Comparison of ENCODE assay signal across 11 cellular contexts in genomic region chr16:12090162-12090552, GRCh38.
DNase-seq lines count a peak whose midpoint lies in the region; ATAC-seq, FAIRE-seq and TF ChIP-seq lines count a peak whose summit lies in the region.
"Had no signal": no experiment of that assay in that cellular context is flagged by ENCODE, and none has a peak within 500 bp of the region (broad histone marks: within the 10 kb centered on the region; RNA-seq: fewer than 3 reads in every experiment).

No MANE protein-coding gene starts in this region.

- intact Hi-C loops in right lobe of liver (cut with DNase I) (loop anchor here in 1 of 2 donors (10.0 kb wide), 1 partner anchor 165 kb away; no protein-coding TSS in a partner anchor), HepG2 (cut with micrococcal nuclease; ENCODE audit: unreplicated experiment) (loop anchor here (10.0 kb wide), 1 partner anchor 255 kb away; no protein-coding TSS in a partner anchor)

- TF ChIP-seq POLR2A in right lobe of liver (IDR thresholded peaks at IDR 0.05) (no peak), HepG2 (IDR thresholded peaks at IDR 0.05; ENCODE audit: insufficient read depth in 1 of 2, low read depth in 2 of 2, low read length in 2 of 2) (no peak)

- no peak overlapping the region for H3K23ac ChIP-seq in mesenchymal stem cell (ENCODE audit: low read length in 2 of 2)

- no peaks in the 10 kb centered on the region for H4K20me1 ChIP-seq in HepG2 (ENCODE audit: insufficient read depth, low read length)

- no peak overlapping the region for H2BK15ac ChIP-seq in mesenchymal stem cell (ENCODE audit: low read depth, poor library complexity, severe bottlenecking)

- H2BK5ac ChIP-seq in mesenchymal stem cell (ENCODE audit: low read depth, low read length, poor library complexity, severe bottlenecking): no peak overlapping the region

- DNase-seq in right lobe of liver: peak in 2 of 3 donors; percentile 32 to 37
- DNase-seq in HepG2 (ENCODE audit: low spot score): no peak
- peak; percentile 9 for DNase-seq in dermis blood vessel endothelial cell
- DNase-seq in mesenchymal stem cell: no peak
- DNase-seq in caudate nucleus (lab: John Stamatoyannopoulos, UW): no peak
- DNase-seq: hippocampal formation, NCI-H1092 treated with DMSO at 0.1 percent for 48 hours had no signal

- ATAC-seq in right lobe of liver: no peak
- ATAC-seq in HepG2: no peak
- ATAC-seq in HG03520 (IDR thresholded peaks at IDR 0.05; ENCODE audit: unreplicated experiment): no peak
- no peak for ATAC-seq in GM18517 (IDR thresholded peaks at IDR 0.05; ENCODE audit: unreplicated experiment)

- H3K9ac ChIP-seq in HepG2 (ENCODE audit: insufficient read depth, low read depth, low read length) (no peak overlapping the region), mesenchymal stem cell (ENCODE audit: low read length) (peak overlapping the region; percentile 64)

- no TSS peak for BruUV-seq in HepG2 (replicated peaks; lab: Mats Ljungman, UMichigan)

- no peak overlapping the region for H3K4me2 ChIP-seq in HepG2 (ENCODE audit: low read depth, low read length)
- peak overlapping the region; percentile 66 for H3K4me2 ChIP-seq in mesenchymal stem cell (ENCODE audit: low read length, poor library complexity, severe bottlenecking)

- POLR2A ChIA-PET in HepG2 (lab: Yijun Ruan, JAX): no interaction called here

- no peak overlapping the region for H3K14ac ChIP-seq in mesenchymal stem cell (ENCODE audit: low read length in 2 of 2)

- in situ Hi-C loops in HepG2 (cut with HindIII; ENCODE audit: extremely low pct_ligation_motif_present, low pct_unique_long_range_greater_than_20kb): no loop called here

- H3K27me3 ChIP-seq in right lobe of liver (no peaks in the 10 kb centered on the region), HepG2 (ENCODE audit: control insufficient read depth in 1 of 2, insufficient read depth in 2 of 2, low read length in 2 of 2) (no peaks in the 10 kb centered on the region), mesenchymal stem cell (ENCODE audit: control insufficient read depth in 1 of 2, insufficient read depth in 1 of 2, low read length in 2 of 2) (no peaks in the 10 kb centered on the region)
- H3K27me3 ChIP-seq: pancreas had no signal

- no peaks in the 10 kb centered on the region for H3K36me3 ChIP-seq in right lobe of liver
- H3K36me3 ChIP-seq in HepG2 (replicated peaks in 1 of 2; ENCODE audit: control insufficient read depth in 1 of 2, insufficient read depth in 2 of 2, low read length in 2 of 2): no peaks in the 10 kb centered on the region
- H3K36me3 ChIP-seq in mesenchymal stem cell (ENCODE audit: control insufficient read depth in 1 of 2, insufficient read depth in 2 of 2, low read depth in 1 of 2, low read length in 2 of 2): peaks cover 0 to 22% of the 10 kb centered on the region in 2 experiments
- no peaks in the 10 kb centered on the region for H3K36me3 ChIP-seq in urinary bladder (ENCODE audit: insufficient read depth)
- H3K36me3 ChIP-seq: pancreas had no signal

- H3K27ac ChIP-seq in right lobe of liver (no peak overlapping the region), HepG2 (ENCODE audit: extremely low read length, insufficient read depth, low read length) (no peak overlapping the region), mesenchymal stem cell (ENCODE audit: low read length, poor library complexity, severe bottlenecking) (no peak overlapping the region), urinary bladder (ENCODE audit: low read depth) (peak overlapping the region; percentile 2), caudate nucleus (ENCODE audit: low read depth, low read length) (no peak overlapping the region)
- H3K27ac ChIP-seq: pancreas had no signal

- H3K4ac ChIP-seq in mesenchymal stem cell (ENCODE audit: low read depth in 1 of 2, low read length in 2 of 2): peak overlapping the region in 1 of 2 experiments; percentile 30

- H3K4me3 ChIP-seq in right lobe of liver (peak overlapping the region in 1 of 3 donors; percentile 4), HepG2 (replicated peaks in 1 of 3; ENCODE audit: insufficient read depth in 1 of 3, low read depth in 2 of 3, low read length in 3 of 3) (no peak overlapping the region), mesenchymal stem cell (ENCODE audit: insufficient read depth in 1 of 2, low read depth in 1 of 2, low read length in 2 of 2) (peak overlapping the region in 1 of 2 experiments; percentile 67), urinary bladder (ENCODE audit: low read depth, low read length) (no peak overlapping the region)
- H3K4me3 ChIP-seq: pancreas had no signal

- no peak for TF ChIP-seq CTCF in right lobe of liver (IDR thresholded peaks at IDR 0.05)
- no peak for TF ChIP-seq CTCF in HepG2 (CRISPR knock-in tag; IDR thresholded peaks at IDR 0.05)

- H2BK12ac ChIP-seq in mesenchymal stem cell (ENCODE audit: low read length in 2 of 2): no peak overlapping the region

- peaks cover 8% of the 10 kb centered on the region for H3K79me1 ChIP-seq in mesenchymal stem cell (replicated peaks; ENCODE audit: low read length, poor library complexity, severe bottlenecking)

- no peak overlapping the region for H4K91ac ChIP-seq in mesenchymal stem cell (ENCODE audit: low read length)

- CTCF ChIA-PET in HepG2 (lab: Yijun Ruan, JAX; ENCODE audit: low intra/inter-chr PET ratio, low total read pairs): interaction anchor here (0.7 kb wide), 1 partner anchor 141 kb away, joined by 3 read pairs; no protein-coding TSS in a partner anchor

- no peak overlapping the region for H2AK5ac ChIP-seq in mesenchymal stem cell (ENCODE audit: low read length, severe bottlenecking)

- peak overlapping the region; percentile 90 for H2BK120ac ChIP-seq in mesenchymal stem cell (ENCODE audit: low read depth, low read length)

- H3K79me2 ChIP-seq in HepG2 (ENCODE audit: insufficient read depth, low read length): no peaks in the 10 kb centered on the region

- 84% methylated on average over 8 of the region's 14 CpGs for WGBS in right lobe of liver (ENCODE audit: insufficient coverage, low coverage, low lambda C conversion rate, missing lambda C conversion rate)
- WGBS in HepG2 (ENCODE audit: low lambda C conversion rate): 82% methylated on average over 14 of the region's 14 CpGs
- 76% methylated on average over 14 of the region's 14 CpGs for WGBS in mesenchymal stem cell
- WGBS in urinary bladder: 68% methylated on average over 14 of the region's 14 CpGs

- peak overlapping the region in 1 of 2 experiments; percentile 89 for H3K18ac ChIP-seq in mesenchymal stem cell (ENCODE audit: low read depth in 1 of 2, low read length in 2 of 2)

- H4K8ac ChIP-seq in mesenchymal stem cell (ENCODE audit: low read length): no peak overlapping the region

- no peak for FAIRE-seq in HepG2 (lab: Jason Lieb, UNC)
- FAIRE-seq: pancreas had no signal

- TF ChIP-seq RAD21 in HepG2 (CRISPR knock-in tag; IDR thresholded peaks at IDR 0.05): no peak

- H3K9me3 ChIP-seq in right lobe of liver (no peaks in the 10 kb centered on the region), HepG2 (ENCODE audit: low read length) (no peaks in the 10 kb centered on the region), mesenchymal stem cell (ENCODE audit: control insufficient read depth, low read length) (no peaks in the 10 kb centered on the region)
- H3K9me3 ChIP-seq: pancreas had no signal

- H2AFZ ChIP-seq in HepG2 (ENCODE audit: low read length) (no peak overlapping the region), mesenchymal stem cell (ENCODE audit: low read depth, low read length) (no peak overlapping the region)

- peaks cover 0 to under 1% (median 0%) of the 10 kb centered on the region in 4 donors for H3K4me1 ChIP-seq in right lobe of liver
- peaks cover 28% of the 10 kb centered on the region for H3K4me1 ChIP-seq in HepG2 (ENCODE audit: insufficient read depth, low read length)
- H3K4me1 ChIP-seq in mesenchymal stem cell (ENCODE audit: control insufficient read depth, insufficient read depth, low read depth, low read length): peaks cover 25% of the 10 kb centered on the region
- no peaks in the 10 kb centered on the region for H3K4me1 ChIP-seq in urinary bladder (ENCODE audit: insufficient read depth)
- H3K4me1 ChIP-seq: pancreas had no signal

- TF ChIP-seq EP300 in HepG2 (IDR thresholded peaks at IDR 0.05; ENCODE audit: low read depth in 2 of 2, low read length in 2 of 2): no peak
- TF ChIP-seq EP300 in HepG2 (CRISPR knock-in tag; IDR thresholded peaks at IDR 0.05; ENCODE audit: borderline replicate concordance): no peak

TF ChIP-seq in HepG2, 621 proteins besides CTCF, POLR2A, EP300 and RAD21 (continues in another document):
- TF ChIP-seq ZNF224 (CRISPR knock-in tag; IDR thresholded peaks at IDR 0.05) (no peak), NR2C2 (CRISPR knock-in tag; IDR thresholded peaks at IDR 0.05; ENCODE audit: borderline replicate concordance) (no peak), ZSCAN9 (CRISPR knock-in tag; IDR thresholded peaks at IDR 0.05; ENCODE audit: borderline replicate concordance) (no peak), CSRNP1 (CRISPR knock-in tag; IDR thresholded peaks at IDR 0.05) (no peak), ZNF556 (CRISPR knock-in tag; IDR thresholded peaks at IDR 0.05; ENCODE audit: borderline replicate concordance) (no peak), HMGXB4 (CRISPR knock-in tag; IDR thresholded peaks at IDR 0.05; ENCODE audit: borderline replicate concordance in 1 of 2, low read depth in 1 of 2) (no peak), ZNF629 (CRISPR knock-in tag; conservative IDR thresholded peaks at IDR 0.05) (no peak)

Comparison
In these comparisons a context has a peak if more than half of its experiments do, and no peak if none do; other contexts are left out.
1. DNase-seq: peak in right lobe of liver (2 of 3) and dermis blood vessel endothelial cell (single experiment); none in HepG2 (single experiment), mesenchymal stem cell (single experiment) and caudate nucleus (0 of 61).